ENCODE assay signal across 8 cellular contexts in genomic region chr2:178480227-178481181, GRCh38. TPM values are rescaled to one million over a fixed set of nuclear protein-coding genes. Genes with fewer than 3 reads are reported as not detected.
DNase-seq lines count a peak whose midpoint lies in the region; ATAC-seq and TF ChIP-seq lines count a peak whose summit lies in the region.

Gene PLEKHA3, plus strand, starts transcription at chr2:178480457. Its CDS starts 413 bp downstream, at chr2:178480870.

- TF ChIP-seq CTCF in GM12875 (IDR thresholded peaks at IDR 0.05; ENCODE audit: borderline replicate concordance, insufficient read depth, low read depth, low read length) = no peak
- no peak for TF ChIP-seq CTCF in cardiac muscle cell (IDR thresholded peaks at IDR 0.05; ENCODE audit: low read depth, low read length)
- TF ChIP-seq CTCF in transverse colon (IDR thresholded peaks at IDR 0.05) = no peak

- peak within 1 kb of the TSS; percentile 13 for H2BK120ac ChIP-seq in trophoblast cell (ENCODE audit: insufficient read depth, low read length, poor library complexity)

- H3K14ac ChIP-seq in trophoblast cell (ENCODE audit: low read length) = peak within 1 kb of the TSS; percentile 45

- H3K4me1 Mint-ChIP-seq in activated naive CD8-positive, alpha-beta T cell treated with anti-CD3 and anti-CD28 coated beads, Interleukin-2, amount 50 U/mL, for 24 hours = peaks cover 55% of the 10 kb centered on the region

- H4K91ac ChIP-seq in trophoblast cell (ENCODE audit: low read depth, low read length) = peak within 1 kb of the TSS; percentile 39

- no peaks in the 10 kb centered on the region for H3K27me3 ChIP-seq in cardiac muscle cell
- no peaks in the 10 kb centered on the region for H3K27me3 ChIP-seq in trophoblast cell (ENCODE audit: insufficient read depth, low read length)
- no peaks in the 10 kb centered on the region for H3K27me3 ChIP-seq in transverse colon

- H3K27me3 Mint-ChIP-seq in activated naive CD8-positive, alpha-beta T cell treated with anti-CD3 and anti-CD28 coated beads, Interleukin-2, amount 50 U/mL, for 24 hours = no peaks in the 10 kb centered on the region

- peak within 1 kb of the TSS; percentile 81 for H3K9ac ChIP-seq in trophoblast cell (ENCODE audit: low read length)

- H3K4me1 ChIP-seq in cardiac muscle cell (ENCODE audit: low read depth) (peaks cover 13% of the 10 kb centered on the region), trophoblast cell (ENCODE audit: control insufficient read depth in 1 of 2, insufficient read depth in 2 of 2, low read length in 2 of 2) (peaks cover 0 to 2% of the 10 kb centered on the region in 2 experiments), transverse colon (peaks cover 18 to 62% (median 42%) of the 10 kb centered on the region in 4 donors)

- H3K36me3 ChIP-seq in cardiac muscle cell = no peaks in the 10 kb centered on the region
- no peaks in the 10 kb centered on the region for H3K36me3 ChIP-seq in trophoblast cell (ENCODE audit: control insufficient read depth in 1 of 2, insufficient read depth in 2 of 2, low read length in 2 of 2)
- H3K36me3 ChIP-seq in transverse colon = no peaks in the 10 kb centered on the region

- H3K4me3 ChIP-seq in GM12875 (ENCODE audit: low read depth, low read length) (peak within 1 kb of the TSS; percentile 71), cardiac muscle cell (peak within 1 kb of the TSS; percentile 84), trophoblast cell (ENCODE audit: low read depth, low read length) (peak within 1 kb of the TSS; percentile 87), transverse colon (peak within 1 kb of the TSS; percentile 77 to 94 (median 82))

- H3K4me2 ChIP-seq in trophoblast cell (ENCODE audit: low read length) = peak within 1 kb of the TSS; percentile 66

- no peaks in the 10 kb centered on the region for H3K79me2 ChIP-seq in trophoblast cell (ENCODE audit: control insufficient read depth, insufficient read depth, low read length, poor library complexity)

- peaks cover 2% of the 10 kb centered on the region for H3K79me1 ChIP-seq in trophoblast cell (ENCODE audit: low read length)

- intact Hi-C loops in transverse colon (cut with DNase I; ENCODE audit: low total_unique reads) = loop anchor here (10.0 kb wide), 1 partner anchor 344 kb away; no protein-coding TSS in a partner anchor

- H3K9me3 ChIP-seq in cardiac muscle cell (ENCODE audit: low read depth) (no peaks in the 10 kb centered on the region), trophoblast cell (ENCODE audit: insufficient read depth, low read depth, low read length) (no peaks in the 10 kb centered on the region), transverse colon (no peaks in the 10 kb centered on the region)

- peak within 1 kb of the TSS; percentile 70 for H2AFZ ChIP-seq in trophoblast cell (ENCODE audit: insufficient read depth, low read length, poor library complexity)

- H2AK5ac ChIP-seq in trophoblast cell (ENCODE audit: low read length) = no peak within 1 kb of the TSS

- no peak within 1 kb of the TSS for H2BK12ac ChIP-seq in trophoblast cell (ENCODE audit: low read length)

- peak within 1 kb of the TSS; percentile 81 for H3K27ac ChIP-seq in cardiac muscle cell
- H3K27ac ChIP-seq in trophoblast cell (ENCODE audit: low read depth, low read length) = no peak within 1 kb of the TSS
- H3K27ac ChIP-seq in transverse colon = peak within 1 kb of the TSS; percentile 94 to 98 (median 97)

- WGBS in trophoblast cell (ENCODE audit: extremely low coverage, insufficient coverage, insufficient read length) = no CpG with 5 or more reads among the region's 92 CpGs
- WGBS in transverse colon (ENCODE audit: low coverage in 1 of 2), 2 donors = 1% methylated on average over 44 of the region's 92 CpGs; no CpG with 5 or more reads in 1 of the 2 donors

- H3K23ac ChIP-seq in trophoblast cell (ENCODE audit: low read length) = no peak within 1 kb of the TSS

- peak within 1 kb of the TSS; percentile 89 for H3K27ac Mint-ChIP-seq in activated naive CD8-positive, alpha-beta T cell treated with anti-CD3 and anti-CD28 coated beads, Interleukin-2, amount 50 U/mL, for 24 hours

- TF ChIP-seq EP300 in transverse colon (IDR thresholded peaks at IDR 0.05; ENCODE audit: low read depth) = no peak

- in situ Hi-C loops in transverse colon (cut with MboI; ENCODE audit: low pct_ligation_motif_present in 1 of 4, low pct_unique_long_range_greater_than_20kb in 1 of 4, low sequenced_read_pairs in 3 of 4) = no loop called here

- DNase-seq in NCI-H1105 treated with DMSO at 0.1 percent for 48 hours (lab: John Stamatoyannopoulos, UW) (peak; percentile 88), SW480 (ENCODE audit: low spot score) (peak; percentile 90), cardiac muscle cell (ENCODE audit: low read depth in 1 of 2, low spot score in 1 of 2) (peak; percentile 97 to 99), trophoblast cell (peak; percentile 99), transverse colon (peak; percentile 95)
- peak; percentile 82 for DNase-seq in activated naive CD8-positive, alpha-beta T cell treated with anti-CD3 and anti-CD28 coated beads, Interleukin-2, amount 50 U/mL, for 24 hours

- peak within 1 kb of the TSS; percentile 46 for H4K12ac ChIP-seq in trophoblast cell (ENCODE audit: low read depth, low read length)

- no peak within 1 kb of the TSS for H2BK5ac ChIP-seq in trophoblast cell (ENCODE audit: low read depth, low read length, poor library complexity)

- ATAC-seq in HG02678 (IDR thresholded peaks at IDR 0.05; ENCODE audit: unreplicated experiment) = peak; percentile 73
- ATAC-seq in activated naive CD8-positive, alpha-beta T cell treated with anti-CD3 and anti-CD28 coated beads, Interleukin-2, amount 50 U/mL, for 24 hours = peak; percentile 74

- H3K4me3 Mint-ChIP-seq in activated naive CD8-positive, alpha-beta T cell treated with anti-CD3 and anti-CD28 coated beads, Interleukin-2, amount 50 U/mL, for 24 hours = peak within 1 kb of the TSS; percentile 91

- peak within 1 kb of the TSS; percentile 19 for H3K4ac ChIP-seq in trophoblast cell (ENCODE audit: low read depth, low read length)

- peak within 1 kb of the TSS; percentile 72 for H4K8ac ChIP-seq in trophoblast cell (ENCODE audit: low read depth, low read length)

- peak within 1 kb of the TSS; percentile 67 for H3K18ac ChIP-seq in trophoblast cell (ENCODE audit: low read length)

- peaks cover 5% of the 10 kb centered on the region for H3K36me3 Mint-ChIP-seq in activated naive CD8-positive, alpha-beta T cell treated with anti-CD3 and anti-CD28 coated beads, Interleukin-2, amount 50 U/mL, for 24 hours (ENCODE audit: low read depth)

- H3K9me3 Mint-ChIP-seq in activated naive CD8-positive, alpha-beta T cell treated with anti-CD3 and anti-CD28 coated beads, Interleukin-2, amount 50 U/mL, for 24 hours = no peaks in the 10 kb centered on the region

- TF ChIP-seq POLR2A in transverse colon (IDR thresholded peaks at IDR 0.05) = peak; percentile 87

RNA-seq across cellular contexts. Expression of gene PLEKHA3, which starts in this region (rescaled TPM):
- total RNA-seq in cardiac muscle cell (8.9 and 9.6 TPM in 2 replicates), transverse colon (10 to 100 TPM in 3 of 4 donors, 1 to 10 TPM in 1; 8.2 to 83.2 (median 11.0) TPM)
- 26.6 and 35.5 TPM in 2 replicates for polyA plus RNA-seq in cardiac muscle cell
- 9.1 and 9.4 TPM in 2 replicates for polyA plus RNA-seq in trophoblast cell (2013)
